ENCODE assay signal across 9 cellular contexts in the genomic region with DNA sequence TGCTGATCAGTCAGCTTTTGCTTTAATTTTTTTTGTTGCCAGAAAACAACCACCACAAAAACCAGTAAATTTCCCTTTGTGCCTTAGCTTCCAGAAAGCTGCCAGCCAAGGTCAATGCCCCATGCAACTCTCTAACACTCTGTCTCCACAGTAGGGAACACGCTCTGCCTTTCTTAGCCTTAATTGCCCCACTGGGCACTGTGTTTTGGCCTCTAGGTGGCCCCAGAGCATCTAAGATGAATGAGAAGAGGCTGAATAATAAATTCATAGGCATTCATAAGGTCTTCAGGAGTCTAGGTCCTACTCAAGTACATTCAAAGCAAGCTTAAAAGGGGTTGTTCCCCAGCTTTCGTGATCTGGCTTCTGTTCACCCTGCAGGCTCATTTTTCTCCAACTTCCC. TPM values are rescaled to one million over a fixed set of nuclear protein-coding genes. Genes with fewer than 3 reads are reported as not detected.
DNase-seq lines count a peak whose midpoint lies in the region; ATAC-seq and TF ChIP-seq lines count a peak whose summit lies in the region.
"Had no signal": no experiment of that assay in that cellular context is flagged by ENCODE, and none has a peak within 500 bp of the region (broad histone marks: within the 10 kb centered on the region; RNA-seq: fewer than 3 reads in every experiment).

No MANE protein-coding gene starts in this region.

- H3K79me1 ChIP-seq in neuronal stem cell (ENCODE audit: low read depth, low read length) = no peaks in the 10 kb centered on the region

- H3K9me3 ChIP-seq in Loucy (ENCODE audit: insufficient read depth, low read depth, low read length) (no peaks in the 10 kb centered on the region), neuronal stem cell (replicated peaks in 1 of 2; ENCODE audit: control insufficient read depth in 2 of 2, insufficient read depth in 1 of 2, low read depth in 1 of 2, low read length in 2 of 2) (no peaks in the 10 kb centered on the region)

- no peak overlapping the region for H2BK120ac ChIP-seq in neuronal stem cell (ENCODE audit: low read depth, low read length)

- no peaks in the 10 kb centered on the region for H4K20me1 ChIP-seq in Loucy (ENCODE audit: insufficient read depth, low read length, poor library complexity, severe bottlenecking)

- H3K4me3 ChIP-seq in Loucy (ENCODE audit: low read length, poor library complexity, severe bottlenecking) (no peak overlapping the region), choroid plexus epithelial cell (ENCODE audit: low read depth, low read length) (no peak overlapping the region), neuronal stem cell (ENCODE audit: low read length in 2 of 2) (no peak overlapping the region)

- no peak overlapping the region for H4K91ac ChIP-seq in neuronal stem cell (ENCODE audit: low read depth, low read length, poor library complexity)

- no peak overlapping the region for H3K18ac ChIP-seq in neuronal stem cell (ENCODE audit: low read length)

- H3K9ac ChIP-seq in Loucy (ENCODE audit: low read depth, low read length, poor library complexity, severe bottlenecking) (no peak overlapping the region), neuronal stem cell (ENCODE audit: low read depth, low read length, poor library complexity) (no peak overlapping the region)

- H2AFZ ChIP-seq in Loucy (ENCODE audit: low read length) = no peak overlapping the region
- H2AFZ ChIP-seq in neuronal stem cell (ENCODE audit: low read length) = no peak overlapping the region

- H2BK5ac ChIP-seq in neuronal stem cell (ENCODE audit: low read length) = no peak overlapping the region

- H3K14ac ChIP-seq in neuronal stem cell (ENCODE audit: low read length) = no peak overlapping the region

- no peak overlapping the region for H2BK15ac ChIP-seq in neuronal stem cell (ENCODE audit: low read length)

- TF ChIP-seq CTCF in Loucy (conservative IDR thresholded peaks at IDR 0.05; ENCODE audit: low read length) = peak; percentile 67
- peak; percentile 17 for TF ChIP-seq CTCF in choroid plexus epithelial cell (conservative IDR thresholded peaks at IDR 0.05; ENCODE audit: low read depth, low read length)

- no peaks in the 10 kb centered on the region for H3K79me2 ChIP-seq in Loucy (ENCODE audit: insufficient read depth, low read length)

- no peaks in the 10 kb centered on the region for H3K9me2 ChIP-seq in Loucy (replicated peaks; ENCODE audit: low read depth, low read length)

- H3K36me3 ChIP-seq in Loucy (ENCODE audit: insufficient read depth, low read length) = no peaks in the 10 kb centered on the region
- no peaks in the 10 kb centered on the region for H3K36me3 ChIP-seq in neuronal stem cell (replicated peaks in 1 of 2; ENCODE audit: control insufficient read depth in 2 of 2, insufficient read depth in 2 of 2, low read length in 2 of 2)

- H3K4me2 ChIP-seq in Loucy (ENCODE audit: low read depth, low read length, poor library complexity, severe bottlenecking) = no peak overlapping the region
- H3K4me2 ChIP-seq in neuronal stem cell (ENCODE audit: insufficient read depth, low read length, poor library complexity, severe bottlenecking) = no peak overlapping the region

- H4K8ac ChIP-seq in neuronal stem cell (ENCODE audit: low read depth, low read length) = no peak overlapping the region

- H3K23ac ChIP-seq in neuronal stem cell (ENCODE audit: low read depth, low read length, poor library complexity) = no peak overlapping the region

- H3F3A ChIP-seq in Loucy (ENCODE audit: low read depth) = no peaks in the 10 kb centered on the region

- H2AK5ac ChIP-seq in neuronal stem cell (ENCODE audit: low read depth, low read length) = no peak overlapping the region

- H3K27me3 ChIP-seq in Loucy (ENCODE audit: insufficient read depth, low read length, poor library complexity, severe bottlenecking) = no peaks in the 10 kb centered on the region
- peaks cover 0 to 8% (median 0%) of the 10 kb centered on the region in 3 experiments for H3K27me3 ChIP-seq in neuronal stem cell (ENCODE audit: control insufficient read depth in 3 of 3, insufficient read depth in 3 of 3, low read depth in 1 of 3, low read length in 3 of 3)

- no peak overlapping the region for H2BK12ac ChIP-seq in neuronal stem cell (ENCODE audit: low read length)

- no peak overlapping the region for H3K27ac ChIP-seq in neuronal stem cell (replicated peaks; ENCODE audit: low read length)

- no peaks in the 10 kb centered on the region for H3K4me1 ChIP-seq in Loucy (ENCODE audit: insufficient read depth, low read length, poor library complexity, severe bottlenecking)
- no peaks in the 10 kb centered on the region for H3K4me1 ChIP-seq in neuronal stem cell (ENCODE audit: control insufficient read depth in 2 of 2, insufficient read depth in 1 of 2, low read depth in 1 of 2, low read length in 2 of 2)

- ATAC-seq in HG02678 (IDR thresholded peaks at IDR 0.05; ENCODE audit: unreplicated experiment) = no peak

- H3K4ac ChIP-seq in neuronal stem cell (ENCODE audit: low read length) = no peak overlapping the region

- DNase-seq in A172 (ENCODE audit: low spot score) (peak; percentile 5), EH (ENCODE audit: low read depth) (peak; percentile 3), choroid plexus epithelial cell (ENCODE audit: low read depth) (peak; percentile 1), neuronal stem cell (ENCODE audit: low spot score) (no peak), LoVo (ENCODE audit: low spot score) (no peak)
- no peak for DNase-seq in activated naive CD4-positive, alpha-beta T cell treated with anti-CD3 and anti-CD28 coated beads, Interleukin-2, amount 50 U/mL, for 16 hours

- WGBS in neuronal stem cell (ENCODE audit: extremely low coverage in 2 of 2, insufficient read length in 2 of 2, insufficient replicate concordance in 1 of 2), 2 donors = no CpG with 5 or more reads among the region's 2 CpGs

RNA-seq across cellular contexts. Expression of a gene that starts 57.7 kb away (rescaled TPM):
- total RNA-seq in A172 (2014; rRNA removed; shearing (Covaris generic)) = not detected in 2 replicates
- polyA plus RNA-seq in neuronal stem cell (2013, experiment 1 of 2) = 0.01 TPM
- polyA plus RNA-seq in neuronal stem cell (2013, experiment 2 of 2) = not detected
- total RNA-seq: glomerular endothelial cell had no signal

Comparison
In these comparisons a context has a peak if more than half of its experiments do, and no peak if none do; other contexts are left out.
1. DNase-seq: peak in A172 (single experiment), EH (single experiment) and choroid plexus epithelial cell (single experiment); none in neuronal stem cell (single experiment), LoVo (single experiment) and activated naive CD4-positive, alpha-beta T cell treated with anti-CD3 and anti-CD28 coated beads, Interleukin-2, amount 50 U/mL, for 16 hours (single experiment).